Comparison of ENCODE assay signal across 1 cellular context in the genomic region with DNA sequence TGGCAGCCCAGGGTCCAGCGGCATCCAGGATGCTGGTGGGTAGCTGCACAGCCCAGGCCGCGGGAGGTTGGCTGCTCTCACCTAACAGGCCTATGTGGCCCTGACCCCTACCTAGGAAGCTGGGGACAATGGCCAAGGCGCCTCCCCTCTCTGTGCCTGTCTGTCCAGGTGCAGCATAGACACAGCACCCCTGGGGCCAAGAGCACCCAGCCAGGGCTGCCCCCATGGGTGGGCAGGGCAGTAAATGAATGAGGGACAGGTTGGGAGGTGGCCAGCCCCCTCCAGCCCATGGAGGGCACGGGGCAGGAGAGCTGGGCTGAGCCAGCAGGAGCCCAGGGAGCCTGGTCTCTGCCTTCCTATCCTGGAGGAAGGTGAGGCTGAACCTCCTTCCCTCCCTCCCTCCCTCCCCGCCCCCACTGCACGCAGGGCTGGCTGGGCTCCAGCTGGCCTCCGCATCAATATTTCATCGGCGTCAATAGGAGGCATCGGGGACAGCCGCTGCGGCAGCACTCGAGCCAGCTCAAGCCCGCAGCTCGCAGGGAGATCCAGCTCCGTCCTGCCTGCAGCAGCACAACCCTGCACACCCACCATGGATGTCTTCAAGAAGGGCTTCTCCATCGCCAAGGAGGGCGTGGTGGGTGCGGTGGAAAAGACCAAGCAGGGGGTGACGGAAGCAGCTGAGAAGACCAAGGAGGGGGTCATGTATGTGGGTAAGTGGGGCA.
TF ChIP-seq lines count a peak whose summit lies in the region.

TSS of gene SNCG (plus strand) at position 491 of the 722 bp plus-strand sequence. CDS start at position 590, 99 bp downstream.

TF ChIP-seq in SK-N-SH, 30 proteins besides CTCF, POLR2A, EP300 and RAD21 (continued from another document):
- TF ChIP-seq RXRA (IDR thresholded peaks at IDR 0.05; ENCODE audit: borderline replicate concordance, low read depth), result no peak
- TF ChIP-seq TCF12 (IDR thresholded peaks at IDR 0.05), result no peak
- TF ChIP-seq SIN3A (IDR thresholded peaks at IDR 0.05; ENCODE audit: borderline replicate concordance, low read depth, low read length), result no peak
- TF ChIP-seq NRF1 (IDR thresholded peaks at IDR 0.05; ENCODE audit: low read depth, low read length), result no peak
- TF ChIP-seq GATA2 (CRISPR knock-in tag; IDR thresholded peaks at IDR 0.05), result no peak
- no peak for TF ChIP-seq MEF2A (IDR thresholded peaks at IDR 0.05; ENCODE audit: borderline replicate concordance, low read depth)
- no peak for TF ChIP-seq GABPA (IDR thresholded peaks at IDR 0.05; ENCODE audit: low read depth)
- TF ChIP-seq MXI1 (IDR thresholded peaks at IDR 0.05; ENCODE audit: low read depth, low read length), result no peak
- TF ChIP-seq TEAD4 (IDR thresholded peaks at IDR 0.05; ENCODE audit: borderline replicate concordance, insufficient read depth), result no peak
- no peak for TF ChIP-seq ELF1 (IDR thresholded peaks at IDR 0.05)
- TF ChIP-seq, protein P1, sequence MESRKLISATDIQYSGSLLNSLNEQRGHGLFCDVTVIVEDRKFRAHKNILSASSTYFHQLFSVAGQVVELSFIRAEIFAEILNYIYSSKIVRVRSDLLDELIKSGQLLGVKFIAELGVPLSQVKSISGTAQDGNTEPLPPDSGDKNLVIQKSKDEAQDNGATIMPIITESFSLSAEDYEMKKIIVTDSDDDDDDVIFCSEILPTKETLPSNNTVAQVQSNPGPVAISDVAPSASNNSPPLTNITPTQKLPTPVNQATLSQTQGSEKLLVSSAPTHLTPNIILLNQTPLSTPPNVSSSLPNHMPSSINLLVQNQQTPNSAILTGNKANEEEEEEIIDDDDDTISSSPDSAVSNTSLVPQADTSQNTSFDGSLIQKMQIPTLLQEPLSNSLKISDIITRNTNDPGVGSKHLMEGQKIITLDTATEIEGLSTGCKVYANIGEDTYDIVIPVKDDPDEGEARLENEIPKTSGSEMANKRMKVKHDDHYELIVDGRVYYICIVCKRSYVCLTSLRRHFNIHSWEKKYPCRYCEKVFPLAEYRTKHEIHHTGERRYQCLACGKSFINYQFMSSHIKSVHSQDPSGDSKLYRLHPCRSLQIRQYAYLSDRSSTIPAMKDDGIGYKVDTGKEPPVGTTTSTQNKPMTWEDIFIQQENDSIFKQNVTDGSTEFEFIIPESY (IDR thresholded peaks at IDR 0.05; ENCODE audit: borderline replicate concordance, low read depth), result no peak
- no peak for TF ChIP-seq EZH2phosphoT487 (IDR thresholded peaks at IDR 0.05; ENCODE audit: borderline replicate concordance, low read depth)
- no peak for TF ChIP-seq YY1 (IDR thresholded peaks at IDR 0.05; ENCODE audit: low read depth)
- TF ChIP-seq JUND (IDR thresholded peaks at IDR 0.05), result no peak
- TF ChIP-seq FOXJ3 (CRISPR knock-in tag; IDR thresholded peaks at IDR 0.05), result no peak
TF ChIP-seq in SK-N-SH: peak in this region for 0.
